In genomic region chr1:23367791-23368561, GRCh38 we compare ENCODE assay signal across 8 cellular contexts. TPM values are rescaled to one million over a fixed set of nuclear protein-coding genes. Genes with fewer than 3 reads are reported as not detected.
DNase-seq lines count a peak whose midpoint lies in the region; ATAC-seq and TF ChIP-seq lines count a peak whose summit lies in the region.

No MANE protein-coding gene starts in this region.

- no peak for TF ChIP-seq CTCF in coronary artery (IDR thresholded peaks at IDR 0.05)

- H3K36me3 ChIP-seq in BLaER1 treated with 17β-estradiol and CSF1 and Interleukin-3, amounts not matched to agents 10 nM and 100 nM = peaks cover 40 to 44% (median 41%) of the 10 kb centered on the region in 11 experiments

- H3K27me3 Mint-ChIP-seq in activated CD4-positive, alpha-beta T cell treated with anti-CD3 and anti-CD28 coated beads, Interleukin-2, amount 10 ng/mL, durations not matched to agents 24 days and 14 days = no peaks in the 10 kb centered on the region

- H3K27ac Mint-ChIP-seq in activated CD4-positive, alpha-beta T cell treated with anti-CD3 and anti-CD28 coated beads, Interleukin-2, amount 10 ng/mL, durations not matched to agents 24 days and 14 days = peak overlapping the region; percentile 99

- peak overlapping the region; percentile 69 to 94 (median 78) for H3K4me3 ChIP-seq in BLaER1 treated with 17β-estradiol and CSF1 and Interleukin-3, amounts not matched to agents 10 nM and 100 nM
- H3K4me3 ChIP-seq in coronary artery = peak overlapping the region; percentile 79

- peaks cover 38 to 43% (median 41%) of the 10 kb centered on the region in 11 experiments for H3K9me3 ChIP-seq in BLaER1 treated with 17β-estradiol and CSF1 and Interleukin-3, amounts not matched to agents 10 nM and 100 nM (replicated peaks in 1 of 11)

- peak; percentile 97 to 99 for DNase-seq in NCI-H526 (lab: John Stamatoyannopoulos, UW)
- DNase-seq in activated CD4-positive, alpha-beta T cell treated with anti-CD3 and anti-CD28 coated beads, Interleukin-2, amount 10 ng/mL, durations not matched to agents 24 days and 14 days = peak; percentile 99
- DNase-seq in coronary artery (ENCODE audit: low spot score) = peak; percentile 100
- peak; percentile 97 to 99 for DNase-seq in left colon
- DNase-seq in stimulated activated CD4-positive, alpha-beta T cell treated with anti-CD3 and anti-CD28 coated beads, Interleukin-1b, Interleukin-23, amount 100 ng/mL, for 4 hours (ENCODE audit: low read depth in 2 of 2) = peak; percentile 91 to 94

- intact Hi-C loops in activated CD4-positive, alpha-beta T cell treated with anti-CD3 and anti-CD28 coated beads, Interleukin-2, amount 10 ng/mL, durations not matched to agents 24 days and 14 days (cut with micrococcal nuclease) = loop anchor here (5.0 to 10.0 kb wide), 4 partner anchors 41 to 1274 kb away; partner anchors contain the start of genes E2F2, RPL11 and SRRM1
- intact Hi-C loops in left colon (cut with DNase I, micrococcal nuclease) = no loop called here

- peaks cover 37 to 49% (median 45%) of the 10 kb centered on the region in 10 experiments for H3K4me1 ChIP-seq in BLaER1 treated with 17β-estradiol and CSF1 and Interleukin-3, amounts not matched to agents 10 nM and 100 nM

- H3K27me3 ChIP-seq in BLaER1 treated with 17β-estradiol and CSF1 and Interleukin-3, amounts not matched to agents 10 nM and 100 nM = no peaks in the 10 kb centered on the region

- peaks cover 37% of the 10 kb centered on the region for H3K36me3 Mint-ChIP-seq in activated CD4-positive, alpha-beta T cell treated with anti-CD3 and anti-CD28 coated beads, Interleukin-2, amount 10 ng/mL, durations not matched to agents 24 days and 14 days (ENCODE audit: low read depth)

- H3K4me2 ChIP-seq in BLaER1 treated with 17β-estradiol and CSF1 and Interleukin-3, amounts not matched to agents 10 nM and 100 nM = peak overlapping the region; percentile 84 to 97 (median 94)

- H3K9ac ChIP-seq in BLaER1 treated with 17β-estradiol and CSF1 and Interleukin-3, amounts not matched to agents 10 nM and 100 nM = peak overlapping the region; percentile 82 to 96 (median 91)

- peak overlapping the region; percentile 85 to 97 (median 93) for H3K27ac ChIP-seq in BLaER1 treated with 17β-estradiol and CSF1 and Interleukin-3, amounts not matched to agents 10 nM and 100 nM
- H3K27ac ChIP-seq in coronary artery = peak overlapping the region; percentile 95 to 96

- peak; percentile 88 for ATAC-seq in GM19328 (IDR thresholded peaks at IDR 0.05; ENCODE audit: unreplicated experiment)
- ATAC-seq in HG03469 (IDR thresholded peaks at IDR 0.05; ENCODE audit: unreplicated experiment) = peak; percentile 87
- ATAC-seq in left colon = peak; percentile 84

- no peaks in the 10 kb centered on the region for H4K20me1 ChIP-seq in BLaER1 treated with 17β-estradiol and CSF1 and Interleukin-3, amounts not matched to agents 10 nM and 100 nM

- peaks cover 8% of the 10 kb centered on the region for H3K9me3 Mint-ChIP-seq in activated CD4-positive, alpha-beta T cell treated with anti-CD3 and anti-CD28 coated beads, Interleukin-2, amount 10 ng/mL, durations not matched to agents 24 days and 14 days

- H3K4me3 Mint-ChIP-seq in activated CD4-positive, alpha-beta T cell treated with anti-CD3 and anti-CD28 coated beads, Interleukin-2, amount 10 ng/mL, durations not matched to agents 24 days and 14 days = peak overlapping the region; percentile 94

- H3K4me1 Mint-ChIP-seq in activated CD4-positive, alpha-beta T cell treated with anti-CD3 and anti-CD28 coated beads, Interleukin-2, amount 10 ng/mL, durations not matched to agents 24 days and 14 days = peaks cover 33% of the 10 kb centered on the region

RNA-seq across cellular contexts. Expression of gene ZNF436, which starts 1.7 kb away (rescaled TPM):
- 5.2 TPM in 2 replicates for total RNA-seq in activated CD4-positive, alpha-beta T cell treated with anti-CD3 and anti-CD28 coated beads, Interleukin-2, amount 10 ng/mL, durations not matched to agents 24 days and 14 days
- total RNA-seq in left colon = 10 to 100 TPM in 1 of 2 donors, 1 to 10 TPM in 1; 9.7 to 13.0 TPM

RNA-seq across cellular contexts. Expression of gene HNRNPR, which starts 23.9 kb away (rescaled TPM):
- total RNA-seq in activated CD4-positive, alpha-beta T cell treated with anti-CD3 and anti-CD28 coated beads, Interleukin-2, amount 10 ng/mL, durations not matched to agents 24 days and 14 days = 229 and 235 TPM in 2 replicates
- 100 to 1,000 TPM in 1 of 2 donors, 10 to 100 TPM in 1; 78.8 to 107 TPM for total RNA-seq in left colon

RNA-seq across cellular contexts. Expression of gene TCEA3, which starts 56.6 kb away (rescaled TPM):
- 6.7 and 7.8 TPM in 2 replicates for total RNA-seq in activated CD4-positive, alpha-beta T cell treated with anti-CD3 and anti-CD28 coated beads, Interleukin-2, amount 10 ng/mL, durations not matched to agents 24 days and 14 days
- total RNA-seq in left colon = 100 to 1,000 TPM; 147 to 186 TPM

Comparison
In these comparisons a context has a peak if more than half of its experiments do, and no peak if none do; other contexts are left out.
1. Peak in every context shown above with its lines: DNase-seq, ATAC-seq, H3K4me3 ChIP-seq and H3K27ac ChIP-seq.
2. RNA of gene TCEA3, which starts 56.6 kb away (total RNA-seq): 147 to 186 TPM in left colon; 6.7 to 7.8 TPM in activated CD4-positive, alpha-beta T cell treated with anti-CD3 and anti-CD28 coated beads, Interleukin-2, amount 10 ng/mL, durations not matched to agents 24 days and 14 days; every median in the first group is over 10 times any median in the second.